Comparison of ENCODE assay signal across 8 cellular contexts in the genomic region with DNA sequence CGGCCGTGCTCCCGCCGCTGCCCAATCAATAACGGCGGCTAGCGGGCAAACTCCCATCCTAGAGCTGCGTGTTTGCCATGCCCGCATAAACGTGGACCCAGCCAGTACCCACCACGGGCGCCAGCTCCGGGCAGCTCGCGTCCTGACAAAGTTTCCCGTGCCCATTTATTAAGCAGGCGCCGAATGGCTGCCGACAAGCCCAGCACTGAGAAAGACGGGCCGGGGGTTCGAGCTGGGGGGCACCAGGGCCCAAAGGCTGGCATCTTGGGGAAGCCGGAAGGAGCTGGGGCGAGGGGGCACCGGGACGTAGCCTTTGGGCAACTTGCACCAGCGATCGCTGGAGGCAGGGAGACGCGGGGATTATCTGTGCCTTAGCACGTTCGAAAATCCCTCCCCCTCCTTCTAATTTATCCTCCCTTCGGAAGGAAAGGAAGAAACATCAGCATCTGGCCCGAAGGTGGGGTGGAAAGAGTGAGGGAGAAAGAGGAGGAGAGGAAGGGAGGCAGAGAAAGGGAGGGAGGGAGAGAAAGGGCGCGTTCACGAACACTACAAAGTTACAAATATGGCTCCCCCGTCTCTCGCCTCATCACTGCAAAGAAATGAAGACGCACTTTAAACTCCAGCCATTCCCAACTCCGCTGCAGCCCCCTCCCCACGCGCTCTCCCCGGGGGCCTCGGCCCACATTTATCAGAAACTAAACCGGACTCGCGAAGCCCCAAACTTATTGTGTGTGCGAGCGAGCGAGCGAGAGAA. TPM values are rescaled to one million over a fixed set of nuclear protein-coding genes. Genes with fewer than 3 reads are reported as not detected.
DNase-seq lines count a peak whose midpoint lies in the region; ATAC-seq and TF ChIP-seq lines count a peak whose summit lies in the region.

No MANE protein-coding gene starts in this region.

- peaks cover 46% of the 10 kb centered on the region for H3K4me1 Mint-ChIP-seq in CD4-positive, alpha-beta T cell (ENCODE audit: low read depth)
- H3K4me1 Mint-ChIP-seq in progenitor cell of endocrine pancreas (ENCODE audit: low read depth), result peaks cover 35% of the 10 kb centered on the region

- H3K27me3 Mint-ChIP-seq in CD4-positive, alpha-beta T cell, result no peaks in the 10 kb centered on the region
- H3K27me3 Mint-ChIP-seq in progenitor cell of endocrine pancreas, result no peaks in the 10 kb centered on the region

- TF ChIP-seq CTCF in CD4-positive, alpha-beta T cell (IDR thresholded peaks at IDR 0.05), result no peak
- TF ChIP-seq CTCF in HEK293 (tag by site-specific recombination; IDR thresholded peaks at IDR 0.05) (no peak), RWPE1 (conservative IDR thresholded peaks at IDR 0.05; ENCODE audit: low read depth) (no peak), left ventricle myocardium inferior (IDR thresholded peaks at IDR 0.05; ENCODE audit: borderline replicate concordance) (no peak), progenitor cell of endocrine pancreas (IDR thresholded peaks at IDR 0.05; ENCODE audit: unreplicated experiment) (no peak)

- peak overlapping the region; percentile 89 for H3K27ac ChIP-seq in CD4-positive, alpha-beta T cell (ENCODE audit: low read depth, low read length)
- H3K27ac ChIP-seq in HEK293 (ENCODE audit: extremely low read depth, low read depth, low read length) (peak overlapping the region; percentile 99), RWPE1 (peak overlapping the region; percentile 93), left ventricle myocardium inferior (replicated peaks) (peak overlapping the region; percentile 97)

- CTCF ChIA-PET in CD4-positive, alpha-beta T cell (lab: Charles Lee), result interaction anchor here (1.5 kb wide), 1 partner anchor 36 kb away, joined by 11 read pairs; no protein-coding TSS in a partner anchor
- CTCF ChIA-PET in HEK293 (lab: Yijun Ruan, JAX), result interaction anchor here (0.8 to 1.3 kb wide), 3 partner anchors 9 to 169 kb away, joined by 4 to 5 read pairs (median 4); no protein-coding TSS in a partner anchor
- CTCF ChIA-PET in RWPE1 (lab: Yijun Ruan, JAX), result interaction anchor here (0.7 kb wide), 1 partner anchor 24 kb away, joined by 3 read pairs; no protein-coding TSS in a partner anchor

- peaks cover 0 to 5% of the 10 kb centered on the region in 2 experiments; a peak in 2 of 3 replicates for H3K36me3 ChIP-seq in HEK293 (ENCODE audit: control insufficient read depth in 2 of 2, insufficient read depth in 1 of 2, low read length in 2 of 2)
- H3K36me3 ChIP-seq in left ventricle myocardium inferior, result no peaks in the 10 kb centered on the region

- H3K4me3 ChIP-seq in HEK293 (ENCODE audit: low read depth, low read length) (peak overlapping the region; percentile 94), left ventricle myocardium inferior (peak overlapping the region; percentile 84)

- intact Hi-C loops in CD4-positive, alpha-beta T cell (cut with DNase I, micrococcal nuclease), result loop anchor here (5.0 to 10.0 kb wide), 4 partner anchors 58 to 635 kb away; a partner anchor contains a TSS
- intact Hi-C loops in left ventricle myocardium inferior (cut with micrococcal nuclease), result loop anchor here (10.0 kb wide), 1 partner anchor 55 kb away; no protein-coding TSS in a partner anchor

- H3K9me3 ChIP-seq in CD4-positive, alpha-beta T cell (ENCODE audit: control insufficient read depth, low read length), result no peaks in the 10 kb centered on the region
- H3K9me3 ChIP-seq in HEK293 (ENCODE audit: control insufficient read depth, insufficient read depth, low read depth, low read length), result no peaks in the 10 kb centered on the region
- H3K9me3 ChIP-seq in left ventricle myocardium inferior (replicated peaks), result no peaks in the 10 kb centered on the region

- peak; percentile 9 for ATAC-seq in CD4-positive, alpha-beta T cell (ENCODE audit: poor library complexity)
- ATAC-seq in HG02885 (IDR thresholded peaks at IDR 0.05; ENCODE audit: poor library complexity, unreplicated experiment), result no peak
- no peak for ATAC-seq in HG02588 (IDR thresholded peaks at IDR 0.05; ENCODE audit: unreplicated experiment)

- peak in 9 of 10 experiments; percentile 13 to 51 (median 26) for DNase-seq in CD4-positive, alpha-beta T cell
- DNase-seq in RWPE1 (ENCODE audit: low spot score), result peak; percentile 34
- DNase-seq in amniotic epithelial cell (ENCODE audit: low read depth), result peak; percentile 81
- peak; percentile 44 for DNase-seq in left ventricle myocardium inferior
- DNase-seq in progenitor cell of endocrine pancreas (ENCODE audit: low spot score, unreplicated experiment), result no peak

- H3K27ac Mint-ChIP-seq in CD4-positive, alpha-beta T cell, result peak overlapping the region; percentile 92
- H3K27ac Mint-ChIP-seq in progenitor cell of endocrine pancreas, result peak overlapping the region; percentile 97

- peak overlapping the region; percentile 95 for H3K4me3 Mint-ChIP-seq in CD4-positive, alpha-beta T cell
- H3K4me3 Mint-ChIP-seq in progenitor cell of endocrine pancreas (ENCODE audit: low read depth), result peak overlapping the region; percentile 99

- H3K4me1 ChIP-seq in HEK293 (ENCODE audit: control insufficient read depth, insufficient read depth, low read length), result peaks cover 26% of the 10 kb centered on the region
- H3K4me1 ChIP-seq in left ventricle myocardium inferior, result peaks cover 75% of the 10 kb centered on the region

- H3K36me3 Mint-ChIP-seq in CD4-positive, alpha-beta T cell (ENCODE audit: low read depth), result peaks cover 43% of the 10 kb centered on the region
- peaks cover 2% of the 10 kb centered on the region for H3K36me3 Mint-ChIP-seq in progenitor cell of endocrine pancreas (ENCODE audit: insufficient read depth)

- no peaks in the 10 kb centered on the region for H3K9me3 Mint-ChIP-seq in CD4-positive, alpha-beta T cell
- H3K9me3 Mint-ChIP-seq in progenitor cell of endocrine pancreas (ENCODE audit: low read depth), result no peaks in the 10 kb centered on the region

- POLR2A ChIA-PET in CD4-positive, alpha-beta T cell (lab: Charles Lee), result interaction anchor here (1.0 to 5.6 kb wide), 10 partner anchors 9 to 633 kb away, joined by 3 to 94 read pairs (median 10); a partner anchor contains a TSS
- POLR2A ChIA-PET in HEK293 (lab: Yijun Ruan, JAX), result interaction anchor here (0.7 to 1.1 kb wide), 3 partner anchors 9 to 39 kb away, joined by 3 to 5 read pairs (median 3); no protein-coding TSS in a partner anchor
- POLR2A ChIA-PET in RWPE1 (lab: Yijun Ruan, JAX; ENCODE audit: low non-redundant PET), result interaction anchor here (0.9 kb wide), 1 partner anchor 24 kb away, joined by 3 read pairs; no protein-coding TSS in a partner anchor

- H3K27me3 ChIP-seq in CD4-positive, alpha-beta T cell (ENCODE audit: control insufficient read depth, insufficient read depth, low read length), result no peaks in the 10 kb centered on the region
- H3K27me3 ChIP-seq in left ventricle myocardium inferior (ENCODE audit: low read depth), result no peaks in the 10 kb centered on the region

TF ChIP-seq in HEK293, 187 proteins besides CTCF, POLR2A, EP300 and RAD21 (continues in another document):
- TF ChIP-seq, protein P1, sequence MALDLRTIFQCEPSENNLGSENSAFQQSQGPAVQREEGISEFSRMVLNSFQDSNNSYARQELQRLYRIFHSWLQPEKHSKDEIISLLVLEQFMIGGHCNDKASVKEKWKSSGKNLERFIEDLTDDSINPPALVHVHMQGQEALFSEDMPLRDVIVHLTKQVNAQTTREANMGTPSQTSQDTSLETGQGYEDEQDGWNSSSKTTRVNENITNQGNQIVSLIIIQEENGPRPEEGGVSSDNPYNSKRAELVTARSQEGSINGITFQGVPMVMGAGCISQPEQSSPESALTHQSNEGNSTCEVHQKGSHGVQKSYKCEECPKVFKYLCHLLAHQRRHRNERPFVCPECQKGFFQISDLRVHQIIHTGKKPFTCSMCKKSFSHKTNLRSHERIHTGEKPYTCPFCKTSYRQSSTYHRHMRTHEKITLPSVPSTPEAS (tag by site-specific recombination; IDR thresholded peaks at IDR 0.05), result no peak
- peak; percentile 93 for TF ChIP-seq WT1 (tag by site-specific recombination; IDR thresholded peaks at IDR 0.05)
- peak; percentile 74 for TF ChIP-seq ZNF596 (tag by site-specific recombination; IDR thresholded peaks at IDR 0.05)
- TF ChIP-seq, protein P2, sequence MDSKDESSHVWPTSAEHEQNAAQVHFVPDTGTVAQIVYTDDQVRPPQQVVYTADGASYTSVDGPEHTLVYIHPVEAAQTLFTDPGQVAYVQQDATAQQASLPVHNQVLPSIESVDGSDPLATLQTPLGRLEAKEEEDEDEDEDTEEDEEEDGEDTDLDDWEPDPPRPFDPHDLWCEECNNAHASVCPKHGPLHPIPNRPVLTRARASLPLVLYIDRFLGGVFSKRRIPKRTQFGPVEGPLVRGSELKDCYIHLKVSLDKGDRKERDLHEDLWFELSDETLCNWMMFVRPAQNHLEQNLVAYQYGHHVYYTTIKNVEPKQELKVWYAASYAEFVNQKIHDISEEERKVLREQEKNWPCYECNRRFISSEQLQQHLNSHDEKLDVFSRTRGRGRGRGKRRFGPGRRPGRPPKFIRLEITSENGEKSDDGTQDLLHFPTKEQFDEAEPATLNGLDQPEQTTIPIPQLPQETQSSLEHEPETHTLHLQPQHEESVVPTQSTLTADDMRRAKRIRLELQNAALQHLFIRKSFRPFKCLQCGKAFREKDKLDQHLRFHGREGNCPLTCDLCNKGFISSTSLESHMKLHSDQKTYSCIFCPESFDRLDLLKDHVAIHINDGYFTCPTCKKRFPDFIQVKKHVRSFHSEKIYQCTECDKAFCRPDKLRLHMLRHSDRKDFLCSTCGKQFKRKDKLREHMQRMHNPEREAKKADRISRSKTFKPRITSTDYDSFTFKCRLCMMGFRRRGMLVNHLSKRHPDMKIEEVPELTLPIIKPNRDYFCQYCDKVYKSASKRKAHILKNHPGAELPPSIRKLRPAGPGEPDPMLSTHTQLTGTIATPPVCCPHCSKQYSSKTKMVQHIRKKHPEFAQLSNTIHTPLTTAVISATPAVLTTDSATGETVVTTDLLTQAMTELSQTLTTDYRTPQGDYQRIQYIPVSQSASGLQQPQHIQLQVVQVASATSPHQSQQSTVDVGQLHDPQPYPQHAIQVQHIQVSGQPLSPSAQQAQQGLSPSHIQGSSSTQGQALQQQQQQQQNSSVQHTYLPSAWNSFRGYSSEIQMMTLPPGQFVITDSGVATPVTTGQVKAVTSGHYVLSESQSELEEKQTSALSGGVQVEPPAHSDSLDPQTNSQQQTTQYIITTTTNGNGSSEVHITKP (tag by site-specific recombination; IDR thresholded peaks at IDR 0.05), result peak; percentile 72
- TF ChIP-seq, protein P3, sequence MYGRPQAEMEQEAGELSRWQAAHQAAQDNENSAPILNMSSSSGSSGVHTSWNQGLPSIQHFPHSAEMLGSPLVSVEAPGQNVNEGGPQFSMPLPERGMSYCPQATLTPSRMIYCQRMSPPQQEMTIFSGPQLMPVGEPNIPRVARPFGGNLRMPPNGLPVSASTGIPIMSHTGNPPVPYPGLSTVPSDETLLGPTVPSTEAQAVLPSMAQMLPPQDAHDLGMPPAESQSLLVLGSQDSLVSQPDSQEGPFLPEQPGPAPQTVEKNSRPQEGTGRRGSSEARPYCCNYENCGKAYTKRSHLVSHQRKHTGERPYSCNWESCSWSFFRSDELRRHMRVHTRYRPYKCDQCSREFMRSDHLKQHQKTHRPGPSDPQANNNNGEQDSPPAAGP (tag by site-specific recombination; IDR thresholded peaks at IDR 0.05), result peak; percentile 47
- 0 out of 2 replicates have a peak, but pooled peaks have one; percentile 16 for TF ChIP-seq ZBTB48 (tag by site-specific recombination; IDR thresholded peaks at IDR 0.05)

RNA-seq across cellular contexts. Expression of a gene that starts 1.1 kb away (rescaled TPM):
- 10 to 100 TPM; 55.1 to 57.3 TPM for total RNA-seq in CD4-positive, alpha-beta T cell
- total RNA-seq in left ventricle myocardium inferior, result 150 TPM
- 263 and 279 TPM in 2 replicates for total RNA-seq in progenitor cell of endocrine pancreas
